ENCODE assay signal across 11 cellular contexts in the genomic region with DNA sequence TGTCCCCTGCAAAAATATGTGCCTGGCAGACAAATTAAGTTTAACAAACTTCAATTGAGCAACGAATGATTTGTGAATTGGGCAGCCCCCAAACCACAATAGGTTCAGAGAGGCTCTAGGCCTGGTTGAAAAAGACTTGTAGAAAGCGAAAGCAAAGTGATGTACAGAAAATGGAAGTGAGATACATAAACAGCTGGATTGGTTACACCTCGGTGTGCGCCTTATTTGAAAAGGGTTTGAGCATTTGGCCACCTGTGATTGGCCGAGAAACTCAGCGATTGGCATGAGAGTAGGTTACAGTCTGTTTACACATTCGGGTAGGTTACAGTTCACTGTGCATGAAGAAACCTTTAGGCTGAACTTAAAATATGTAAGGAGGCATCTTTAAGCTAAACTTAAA.
DNase-seq lines count a peak whose midpoint lies in the region; ATAC-seq and TF ChIP-seq lines count a peak whose summit lies in the region.
"Had no signal": no experiment of that assay in that cellular context is flagged by ENCODE, and none has a peak within 500 bp of the region (broad histone marks: within the 10 kb centered on the region; RNA-seq: fewer than 3 reads in every experiment).

No MANE protein-coding gene starts in this region.

- intact Hi-C loops in body of pancreas (cut with DNase I): no loop called here

- H3K9me3 ChIP-seq in body of pancreas: no peaks in the 10 kb centered on the region

- peaks cover 0 to 6% of the 10 kb centered on the region in 2 donors for H3K4me1 Mint-ChIP-seq in natural killer cell treated with Interleukin-12 subunit alpha and Interleukin-12 subunit beta and Interleukin-15 and Interleukin-18, amount 100 ng/mL, for 72 hours (ENCODE audit: low read depth in 2 of 2)
- H3K4me1 Mint-ChIP-seq: central memory CD8-positive, alpha-beta T cell had no signal

- no peaks in the 10 kb centered on the region for H3K36me3 ChIP-seq in body of pancreas (replicated peaks in 1 of 2; ENCODE audit: insufficient read depth in 1 of 2, low read depth in 2 of 2)

- no peaks in the 10 kb centered on the region for H3K36me3 Mint-ChIP-seq in natural killer cell treated with Interleukin-12 subunit alpha and Interleukin-12 subunit beta and Interleukin-15 and Interleukin-18, amount 100 ng/mL, for 72 hours

- DNase-seq in RPMI8226 (peak; percentile 69), NCI-H1930 (lab: John Stamatoyannopoulos, UW) (no peak), body of pancreas (no peak)
- no peak for DNase-seq in natural killer cell treated with Interleukin-12 subunit alpha and Interleukin-12 subunit beta and Interleukin-15 and Interleukin-18, amount 100 ng/mL, for 72 hours (ENCODE audit: low spot score)
- no peak for DNase-seq in NK-92 treated with Interleukin-12 subunit alpha and Interleukin-12 subunit beta, amount 100 ng/mL, for 24 hours (lab: John Stamatoyannopoulos, UW)
- DNase-seq: NCI-H1417 had no signal

- H3K27ac ChIP-seq in body of pancreas: no peak overlapping the region

- ATAC-seq in GM18508 (IDR thresholded peaks at IDR 0.05; ENCODE audit: insufficient read depth, unreplicated experiment): peak; percentile 81
- peak; percentile 89 for ATAC-seq in GM19467 (IDR thresholded peaks at IDR 0.05; ENCODE audit: unreplicated experiment)
- peak; percentile 76 for ATAC-seq in HG03025 (IDR thresholded peaks at IDR 0.05; ENCODE audit: low FRiP score, unreplicated experiment)
- no peak for ATAC-seq in natural killer cell treated with Interleukin-12 subunit alpha and Interleukin-12 subunit beta and Interleukin-15 and Interleukin-18, amount 100 ng/mL, for 72 hours
- ATAC-seq in body of pancreas: no peak
- ATAC-seq: HCT116 had no signal

- H3K4me3 ChIP-seq in body of pancreas: no peak overlapping the region

- no peaks in the 10 kb centered on the region for H3K4me1 ChIP-seq in body of pancreas

- H3K27me3 Mint-ChIP-seq in natural killer cell treated with Interleukin-12 subunit alpha and Interleukin-12 subunit beta and Interleukin-15 and Interleukin-18, amount 100 ng/mL, for 72 hours: peaks cover 0 to 2% of the 10 kb centered on the region in 2 donors
- H3K27me3 Mint-ChIP-seq: central memory CD8-positive, alpha-beta T cell had no signal

- TF ChIP-seq CTCF in body of pancreas (IDR thresholded peaks at IDR 0.05): no peak

- H3K27me3 ChIP-seq in body of pancreas: no peaks in the 10 kb centered on the region

- WGBS in body of pancreas, 2 donors: 89 to 92% methylated on average over 7 of the region's 7 CpGs

- no peak for TF ChIP-seq POLR2A in body of pancreas (IDR thresholded peaks at IDR 0.05)

- no peaks in the 10 kb centered on the region for H3K9me3 Mint-ChIP-seq in natural killer cell treated with Interleukin-12 subunit alpha and Interleukin-12 subunit beta and Interleukin-15 and Interleukin-18, amount 100 ng/mL, for 72 hours
- H3K9me3 Mint-ChIP-seq: central memory CD8-positive, alpha-beta T cell had no signal

- H3K27ac Mint-ChIP-seq in natural killer cell treated with Interleukin-12 subunit alpha and Interleukin-12 subunit beta and Interleukin-15 and Interleukin-18, amount 100 ng/mL, for 72 hours: no peak overlapping the region

- H3K4me3 Mint-ChIP-seq in natural killer cell treated with Interleukin-12 subunit alpha and Interleukin-12 subunit beta and Interleukin-15 and Interleukin-18, amount 100 ng/mL, for 72 hours: no peak overlapping the region
- H3K4me3 Mint-ChIP-seq: central memory CD8-positive, alpha-beta T cell had no signal

Comparison
In these comparisons a context has a peak if more than half of its experiments do, and no peak if none do; other contexts are left out.
1. ATAC-seq: peak in GM18508 (single experiment), GM19467 (single experiment) and HG03025 (single experiment); none in natural killer cell treated with Interleukin-12 subunit alpha and Interleukin-12 subunit beta and Interleukin-15 and Interleukin-18, amount 100 ng/mL, for 72 hours (0 of 2) and body of pancreas (single experiment).